Comparison of ENCODE assay signal across 17 cellular contexts in the genomic region with DNA sequence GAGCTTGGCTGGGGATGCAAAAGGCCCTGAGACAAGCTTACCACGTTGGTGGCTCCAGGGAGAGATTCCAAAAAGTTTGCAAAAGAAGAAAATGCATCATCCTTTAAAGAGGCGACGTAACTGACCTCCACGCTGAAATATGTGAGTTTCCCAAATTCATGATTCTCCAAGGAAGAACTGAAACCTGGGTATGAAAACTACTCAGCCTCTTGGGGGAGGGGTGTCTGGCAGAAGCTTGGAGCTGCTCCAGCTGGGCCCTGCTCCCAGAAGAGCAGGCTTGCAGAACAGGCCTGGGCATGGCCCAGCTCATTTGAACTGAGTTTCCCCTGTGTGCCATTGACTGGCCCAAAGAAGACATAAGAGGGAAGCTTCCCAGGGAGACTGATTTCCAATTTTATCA. TPM values are rescaled to one million over a fixed set of nuclear protein-coding genes. Genes with fewer than 3 reads are reported as not detected.
DNase-seq lines count a peak whose midpoint lies in the region; ATAC-seq and TF ChIP-seq lines count a peak whose summit lies in the region.
"Had no signal": no experiment of that assay in that cellular context is flagged by ENCODE, and none has a peak within 500 bp of the region (broad histone marks: within the 10 kb centered on the region; RNA-seq: fewer than 3 reads in every experiment).

No MANE protein-coding gene starts in this region.

- H3K27ac ChIP-seq in BLaER1, result no peak overlapping the region
- H3K27ac ChIP-seq in neuronal stem cell (replicated peaks; ENCODE audit: low read length), result no peak overlapping the region
- no peak overlapping the region for H3K27ac ChIP-seq in Karpas-422 (ENCODE audit: low read length)
- H3K27ac ChIP-seq: coronary artery, hepatocyte, upper lobe of left lung had no signal

- H4K91ac ChIP-seq in neuronal stem cell (ENCODE audit: low read depth, low read length, poor library complexity), result no peak overlapping the region

- H3K23ac ChIP-seq in neuronal stem cell (ENCODE audit: low read depth, low read length, poor library complexity), result no peak overlapping the region

- DNase-seq in fibroblast of pulmonary artery (ENCODE audit: low read depth) (peak; percentile 72), neuronal stem cell (ENCODE audit: low spot score) (no peak), Karpas-422 (no peak), NCI-H2196 treated with DMSO at 0.1 percent for 48 hours (lab: John Stamatoyannopoulos, UW; ENCODE audit: unreplicated experiment) (no peak)
- DNase-seq in central memory CD4-positive, alpha-beta T cell, result no peak
- DNase-seq: activated CD4-positive, alpha-beta T cell treated with anti-CD3 and anti-CD28 coated beads, Interleukin-2, amount 10 ng/mL, durations not matched to agents 24 days and 14 days; activated naive CD4-positive, alpha-beta T cell treated with Interleukin-2 at 50 U/mL for 16 hours; NCI-H1436 treated with DMSO at 0.1 percent for 48 hours had no signal

- H3K4me3 ChIP-seq in BLaER1 (no peak overlapping the region), fibroblast of pulmonary artery (replicated peaks; ENCODE audit: low read depth, low read length) (no peak overlapping the region), neuronal stem cell (ENCODE audit: low read length in 2 of 2) (no peak overlapping the region), Karpas-422 (ENCODE audit: low read length) (no peak overlapping the region)
- H3K4me3 ChIP-seq: coronary artery, hepatocyte, upper lobe of left lung had no signal

- no peak overlapping the region for H3K4ac ChIP-seq in neuronal stem cell (ENCODE audit: low read length)

- peaks cover 23% of the 10 kb centered on the region for H3K27me3 ChIP-seq in BLaER1
- H3K27me3 ChIP-seq in neuronal stem cell (ENCODE audit: control insufficient read depth in 3 of 3, insufficient read depth in 3 of 3, low read depth in 1 of 3, low read length in 3 of 3), result peaks cover 0 to 51% (median 27%) of the 10 kb centered on the region in 3 experiments
- H3K27me3 ChIP-seq in Karpas-422 (ENCODE audit: low read length), result no peaks in the 10 kb centered on the region
- H3K27me3 ChIP-seq: hepatocyte had no signal

- H2BK15ac ChIP-seq in neuronal stem cell (ENCODE audit: low read length), result peak overlapping the region; percentile 69

- TF ChIP-seq CTCF in fibroblast of pulmonary artery (IDR thresholded peaks at IDR 0.05; ENCODE audit: low read length, missing control alignments), result no peak

- H3K9me3 ChIP-seq in BLaER1 (0 out of 2 replicates have a peak, but pooled peaks cover 6% of the 10 kb centered on the region), neuronal stem cell (replicated peaks in 1 of 2; ENCODE audit: control insufficient read depth in 2 of 2, insufficient read depth in 1 of 2, low read depth in 1 of 2, low read length in 2 of 2) (peaks cover 10 to 17% of the 10 kb centered on the region in 2 donors), Karpas-422 (ENCODE audit: low read length) (peaks cover 16% of the 10 kb centered on the region; the same call in 1 of the 2 replicates)
- H3K9me3 ChIP-seq: upper lobe of left lung had no signal

- H4K20me1 ChIP-seq in BLaER1 (no peaks in the 10 kb centered on the region), Karpas-422 (ENCODE audit: insufficient read depth, low read depth, low read length) (no peaks in the 10 kb centered on the region; the same call in 1 of the 2 replicates)

- ATAC-seq in SK-N-SH treated with all-trans-retinoic acid at 6 μM for 48 hours (peak; percentile 19; the same call in 1 of the 3 replicates), GM19324 (IDR thresholded peaks at IDR 0.05; ENCODE audit: low FRiP score, unreplicated experiment) (no peak)

- H2BK120ac ChIP-seq in neuronal stem cell (ENCODE audit: low read depth, low read length), result no peak overlapping the region

- no peak overlapping the region for H2BK12ac ChIP-seq in neuronal stem cell (ENCODE audit: low read length)

- peak overlapping the region; percentile 30 for H3K4me2 ChIP-seq in BLaER1
- H3K4me2 ChIP-seq in neuronal stem cell (ENCODE audit: insufficient read depth, low read length, poor library complexity, severe bottlenecking), result no peak overlapping the region
- no peak overlapping the region for H3K4me2 ChIP-seq in Karpas-422 (ENCODE audit: low read depth, low read length, poor library complexity, severe bottlenecking)
- H3K4me2 ChIP-seq: hepatocyte had no signal

- no peak overlapping the region for H2AK5ac ChIP-seq in neuronal stem cell (ENCODE audit: low read depth, low read length)

- no peak overlapping the region for H3K18ac ChIP-seq in neuronal stem cell (ENCODE audit: low read length)

- H3K79me1 ChIP-seq in neuronal stem cell (ENCODE audit: low read depth, low read length), result peaks cover 8% of the 10 kb centered on the region

- no peaks in the 10 kb centered on the region for H3K79me2 ChIP-seq in Karpas-422 (ENCODE audit: low read length)
- H3K79me2 ChIP-seq: hepatocyte had no signal

- no peak overlapping the region for H2BK5ac ChIP-seq in neuronal stem cell (ENCODE audit: low read length)

- H3K4me1 ChIP-seq in BLaER1 (peaks cover 18% of the 10 kb centered on the region), neuronal stem cell (ENCODE audit: control insufficient read depth in 2 of 2, insufficient read depth in 1 of 2, low read depth in 1 of 2, low read length in 2 of 2) (peaks cover 12 to 14% of the 10 kb centered on the region in 2 donors), Karpas-422 (ENCODE audit: low read length) (0 out of 2 replicates have a peak, but pooled peaks cover 2% of the 10 kb centered on the region)

- H3K9me2 ChIP-seq in Karpas-422 (replicated peaks; ENCODE audit: insufficient read depth, low read length), result no peaks in the 10 kb centered on the region

- no peak overlapping the region for H3K9ac ChIP-seq in BLaER1
- H3K9ac ChIP-seq in neuronal stem cell (ENCODE audit: low read depth, low read length, poor library complexity), result no peak overlapping the region
- H3K9ac ChIP-seq in Karpas-422 (ENCODE audit: low read length), result no peak overlapping the region

- H4K8ac ChIP-seq in neuronal stem cell (ENCODE audit: low read depth, low read length), result no peak overlapping the region

- WGBS in neuronal stem cell (ENCODE audit: extremely low coverage in 2 of 2, insufficient read length in 2 of 2, insufficient replicate concordance in 1 of 2), 2 donors, result no CpG with 5 or more reads among the region's 4 CpGs

- H2AFZ ChIP-seq in neuronal stem cell (ENCODE audit: low read length), result no peak overlapping the region
- no peak overlapping the region for H2AFZ ChIP-seq in Karpas-422 (ENCODE audit: low read length)
- H2AFZ ChIP-seq: hepatocyte had no signal

- H3K14ac ChIP-seq in neuronal stem cell (ENCODE audit: low read length), result no peak overlapping the region

- H3K36me3 ChIP-seq in BLaER1, result no peaks in the 10 kb centered on the region
- H3K36me3 ChIP-seq in neuronal stem cell (replicated peaks in 1 of 2; ENCODE audit: control insufficient read depth in 2 of 2, insufficient read depth in 2 of 2, low read length in 2 of 2), result peaks cover 0 to 3% of the 10 kb centered on the region in 2 donors
- H3K36me3 ChIP-seq in Karpas-422 (ENCODE audit: insufficient read depth, low read length), result no peaks in the 10 kb centered on the region
- H3K36me3 ChIP-seq: upper lobe of left lung had no signal

TF ChIP-seq in SK-N-SH treated with all-trans-retinoic acid at 6 μM for 48 hours, 23 proteins besides CTCF, POLR2A, EP300 and RAD21 (continues in another document):
- TF ChIP-seq ISL1 (CRISPR knock-in tag; IDR thresholded peaks at IDR 0.05), result no peak
- no peak for TF ChIP-seq ZFP30 (CRISPR knock-in tag; IDR thresholded peaks at IDR 0.05)
- no peak for TF ChIP-seq BACH2 (CRISPR knock-in tag; IDR thresholded peaks at IDR 0.05; ENCODE audit: borderline replicate concordance)
- TF ChIP-seq, protein P1, sequence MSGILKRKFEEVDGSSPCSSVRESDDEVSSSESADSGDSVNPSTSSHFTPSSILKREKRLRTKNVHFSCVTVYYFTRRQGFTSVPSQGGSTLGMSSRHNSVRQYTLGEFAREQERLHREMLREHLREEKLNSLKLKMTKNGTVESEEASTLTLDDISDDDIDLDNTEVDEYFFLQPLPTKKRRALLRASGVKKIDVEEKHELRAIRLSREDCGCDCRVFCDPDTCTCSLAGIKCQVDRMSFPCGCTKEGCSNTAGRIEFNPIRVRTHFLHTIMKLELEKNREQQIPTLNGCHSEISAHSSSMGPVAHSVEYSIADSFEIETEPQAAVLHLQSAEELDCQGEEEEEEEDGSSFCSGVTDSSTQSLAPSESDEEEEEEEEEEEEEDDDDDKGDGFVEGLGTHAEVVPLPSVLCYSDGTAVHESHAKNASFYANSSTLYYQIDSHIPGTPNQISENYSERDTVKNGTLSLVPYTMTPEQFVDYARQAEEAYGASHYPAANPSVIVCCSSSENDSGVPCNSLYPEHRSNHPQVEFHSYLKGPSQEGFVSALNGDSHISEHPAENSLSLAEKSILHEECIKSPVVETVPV (CRISPR knock-in tag; IDR thresholded peaks at IDR 0.05), result no peak
- no peak for TF ChIP-seq ESRRG (CRISPR knock-in tag; IDR thresholded peaks at IDR 0.05)
- TF ChIP-seq SNAI2 (CRISPR knock-in tag; IDR thresholded peaks at IDR 0.05), result no peak
- TF ChIP-seq RARB (CRISPR knock-in tag; IDR thresholded peaks at IDR 0.05), result no peak
- no peak for TF ChIP-seq ZNF565 (CRISPR knock-in tag; conservative IDR thresholded peaks at IDR 0.05; ENCODE audit: low read depth)
- no peak for TF ChIP-seq ZNF70 (CRISPR knock-in tag; IDR thresholded peaks at IDR 0.05)
- no peak for TF ChIP-seq OSR1 (CRISPR knock-in tag; IDR thresholded peaks at IDR 0.05)

RNA-seq across cellular contexts. Expression of gene CPN2, which starts 20.5 kb away (rescaled TPM):
- polyA plus RNA-seq in neuronal stem cell (2013, experiment 1 of 2), result not detected
- not detected for polyA plus RNA-seq in neuronal stem cell (2013, experiment 2 of 2)
- not detected in 2 replicates for total RNA-seq in Karpas-422 (2014; rRNA removed; shearing (Covaris generic); ENCODE audit: low replicate concordance)
- total RNA-seq: activated CD4-positive, alpha-beta T cell treated with anti-CD3 and anti-CD28 coated beads, Interleukin-2, amount 10 ng/mL, durations not matched to agents 24 days and 14 days; HT-29; skeletal muscle tissue had no signal
- polyA plus RNA-seq: CD14-positive monocyte had no signal

RNA-seq across cellular contexts. Expression of gene LRRC15, which starts 39.0 kb away (rescaled TPM):
- polyA plus RNA-seq in neuronal stem cell (2013, experiment 1 of 2), result 0.01 TPM
- polyA plus RNA-seq in neuronal stem cell (2013, experiment 2 of 2), result 0.01 TPM
- total RNA-seq in Karpas-422 (2014; rRNA removed; shearing (Covaris generic); ENCODE audit: low replicate concordance), result not detected in 2 replicates
- total RNA-seq: activated CD4-positive, alpha-beta T cell treated with anti-CD3 and anti-CD28 coated beads, Interleukin-2, amount 10 ng/mL, durations not matched to agents 24 days and 14 days; hepatocyte; HT-29 had no signal
- polyA plus RNA-seq: CD14-positive monocyte, hepatocyte had no signal
